In the genomic region with DNA sequence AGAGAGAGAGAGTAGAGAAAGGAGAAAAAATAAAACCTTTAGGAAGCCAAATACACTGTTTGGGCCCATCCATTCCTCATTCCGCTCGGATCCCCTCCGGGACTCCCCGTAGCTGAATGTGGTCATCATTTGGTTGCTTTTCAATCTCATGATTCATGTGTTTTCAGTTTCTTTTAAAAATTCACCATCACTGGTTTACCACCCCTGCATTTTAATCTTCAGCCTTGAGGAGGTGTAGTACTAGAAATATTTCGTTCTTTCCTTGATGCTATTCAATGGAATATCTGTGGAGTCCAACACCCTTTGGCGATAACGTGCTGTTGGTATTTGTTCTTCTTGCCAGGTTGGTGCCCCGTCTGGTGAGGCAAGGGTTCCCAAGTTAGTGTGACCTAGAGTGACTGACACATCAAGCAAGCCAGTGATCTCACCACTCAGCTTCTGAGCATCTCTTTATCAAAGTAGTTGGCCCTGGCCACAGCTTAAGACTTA, we compare ENCODE assay signal across 8 cellular contexts.
DNase-seq lines count a peak whose midpoint lies in the region; ATAC-seq, FAIRE-seq and TF ChIP-seq lines count a peak whose summit lies in the region.

No MANE protein-coding gene starts in this region.

- ATAC-seq in GM19463 (IDR thresholded peaks at IDR 0.05; ENCODE audit: unreplicated experiment) (peak; percentile 36), HG03558 (IDR thresholded peaks at IDR 0.05; ENCODE audit: extremely low read depth, unreplicated experiment) (peak; percentile 17)

- H3K36me3 ChIP-seq in BLaER1 treated with 17β-estradiol and CSF1 and Interleukin-3, amounts not matched to agents 10 nM and 100 nM, result peaks cover 0 to 11% (median 4%) of the 10 kb centered on the region in 11 experiments; a peak in 5 of 22 replicates
- H3K36me3 ChIP-seq in adipocyte (ENCODE audit: control insufficient read depth, insufficient read depth, low read length, severe bottlenecking) (no peaks in the 10 kb centered on the region), spleen (peaks cover 0 to 26% (median 6%) of the 10 kb centered on the region in 6 donors)

- 65 to 78% (median 69%) methylated on average over 8 of the region's 8 CpGs for WGBS in spleen, 5 donors

- peaks cover 18 to 52% (median 30%) of the 10 kb centered on the region in 10 experiments for H3K4me1 ChIP-seq in BLaER1 treated with 17β-estradiol and CSF1 and Interleukin-3, amounts not matched to agents 10 nM and 100 nM
- peaks cover 17% of the 10 kb centered on the region for H3K4me1 ChIP-seq in adipocyte (ENCODE audit: control insufficient read depth, insufficient read depth, low read length)
- peaks cover 24 to 70% (median 56%) of the 10 kb centered on the region in 6 donors for H3K4me1 ChIP-seq in spleen

- no peak for FAIRE-seq in urothelium cell line (lab: Jason Lieb, UNC)

- peak overlapping the region in 5 of 11 experiments; percentile 9 to 69 (median 49); a peak in 7 of 22 replicates for H3K27ac ChIP-seq in BLaER1 treated with 17β-estradiol and CSF1 and Interleukin-3, amounts not matched to agents 10 nM and 100 nM
- H3K27ac ChIP-seq in spleen, result peak overlapping the region; percentile 67 to 95 (median 92)

- peak overlapping the region in 2 of 11 experiments; percentile 33 to 36; a peak in 2 of 22 replicates for H3K9ac ChIP-seq in BLaER1 treated with 17β-estradiol and CSF1 and Interleukin-3, amounts not matched to agents 10 nM and 100 nM
- no peak overlapping the region for H3K9ac ChIP-seq in adipocyte (ENCODE audit: low read length)

- H4K20me1 ChIP-seq in BLaER1 treated with 17β-estradiol and CSF1 and Interleukin-3, amounts not matched to agents 10 nM and 100 nM, result no peaks in the 10 kb centered on the region

- H3K4me2 ChIP-seq in BLaER1 treated with 17β-estradiol and CSF1 and Interleukin-3, amounts not matched to agents 10 nM and 100 nM, result peak overlapping the region; percentile 33 to 76 (median 59)

- intact Hi-C loops in spleen (cut with DNase I; ENCODE audit: low total_unique reads), result no loop called here

- no peak overlapping the region for H3K4me3 ChIP-seq in BLaER1 treated with 17β-estradiol and CSF1 and Interleukin-3, amounts not matched to agents 10 nM and 100 nM
- peak overlapping the region; percentile 62 for H3K4me3 ChIP-seq in adipocyte (ENCODE audit: low read length)
- H3K4me3 ChIP-seq in spleen, result peak overlapping the region in 4 of 8 donors; percentile 8 to 62 (median 14)

- H3K27me3 ChIP-seq in BLaER1 treated with 17β-estradiol and CSF1 and Interleukin-3, amounts not matched to agents 10 nM and 100 nM, result no peaks in the 10 kb centered on the region
- H3K27me3 ChIP-seq in adipocyte (replicated peaks; ENCODE audit: control insufficient read depth, insufficient read depth, low read length), result no peaks in the 10 kb centered on the region
- H3K27me3 ChIP-seq in spleen (replicated peaks in 1 of 7), result no peaks in the 10 kb centered on the region

- no peak for DNase-seq in adipocyte (ENCODE audit: low read depth)
- DNase-seq in spleen, result no peak
- DNase-seq in SIG-M5 treated with dmso at 0.1 percent for 504 hours (lab: John Stamatoyannopoulos, UW; ENCODE audit: unreplicated experiment), result no peak
- no peak for DNase-seq in urothelium cell line (ENCODE audit: low spot score)
- DNase-seq in 8988T, result no peak

- no peak for TF ChIP-seq CTCF in spleen (IDR thresholded peaks at IDR 0.05 in 8 of 11, conservative IDR thresholded peaks at IDR 0.05 in 3 of 11)

- no peaks in the 10 kb centered on the region for H3K9me3 ChIP-seq in BLaER1 treated with 17β-estradiol and CSF1 and Interleukin-3, amounts not matched to agents 10 nM and 100 nM (replicated peaks in 1 of 11)
- H3K9me3 ChIP-seq in adipocyte (ENCODE audit: control insufficient read depth, low read length), result no peaks in the 10 kb centered on the region
- H3K9me3 ChIP-seq in spleen, result no peaks in the 10 kb centered on the region

- TF ChIP-seq POLR2A in spleen (IDR thresholded peaks at IDR 0.05), result no peak
